Comparison of ENCODE assay signal across 11 cellular contexts in genomic region chr1:234584926-234585325, GRCh38. TPM values are rescaled to one million over a fixed set of nuclear protein-coding genes. Genes with fewer than 3 reads are reported as not detected.
A peak's percentile ranks its signal among the peaks of the same experiment; 100 is the strongest.
DNase-seq lines count a peak whose midpoint lies in the region; ATAC-seq and TF ChIP-seq lines count a peak whose summit lies in the region.
"Had no signal": no experiment of that assay in that cellular context is flagged by ENCODE, and none has a peak within 500 bp of the region (broad histone marks: within the 10 kb centered on the region; RNA-seq: fewer than 3 reads in every experiment).

No MANE protein-coding gene starts in this region.

- peak; percentile 55 to 83 (median 56) for DNase-seq in NCI-H1417 (lab: John Stamatoyannopoulos, UW)
- no peak for DNase-seq in NCI-H1417 treated with DMSO at 0.1 percent for 48 hours (lab: John Stamatoyannopoulos, UW)
- DNase-seq in right cardiac atrium = peak in 2 of 3 donors; percentile 66 to 75
- no peak for DNase-seq in thoracic aorta (ENCODE audit: low spot score)
- DNase-seq in islet precursor cell = no peak
- no peak for DNase-seq in GM20000 (ENCODE audit: low spot score)
- DNase-seq: stimulated activated CD4-positive, alpha-beta T cell treated with anti-CD3 and anti-CD28 coated beads, Interleukin-15, amount 100 ng/mL, for 24 hours; testis had no signal

- intact Hi-C loops in right cardiac atrium (cut with DNase I) = loop anchor here in 2 of 4 donors (5.0 to 10.0 kb wide), 2 partner anchors 43 to 50 kb away; no protein-coding TSS in a partner anchor

- H3K9me3 ChIP-seq in right cardiac atrium (ENCODE audit: control insufficient read depth, low read length) (no peaks in the 10 kb centered on the region), thoracic aorta (no peaks in the 10 kb centered on the region)
- H3K9me3 ChIP-seq: testis had no signal

- WGBS in right cardiac atrium = 43% methylated on average over 4 of the region's 4 CpGs

- no peaks in the 10 kb centered on the region for H3K36me3 ChIP-seq in thoracic aorta

- H3K4me1 ChIP-seq in right cardiac atrium (ENCODE audit: control insufficient read depth, insufficient read depth, low read length) (peaks cover 16% of the 10 kb centered on the region), thoracic aorta (ENCODE audit: control insufficient read depth in 1 of 2, low read depth in 2 of 2) (peaks cover 48 to 74% of the 10 kb centered on the region in 2 donors)

- H3K27me3 ChIP-seq in right cardiac atrium (ENCODE audit: control insufficient read depth, insufficient read depth) = no peaks in the 10 kb centered on the region
- H3K27me3 ChIP-seq in thoracic aorta (replicated peaks; ENCODE audit: insufficient read depth) = no peaks in the 10 kb centered on the region
- H3K27me3 ChIP-seq: testis had no signal

- H3K4me3 ChIP-seq in right cardiac atrium (ENCODE audit: low read length) (no peak overlapping the region), thoracic aorta (no peak overlapping the region)
- H3K4me3 ChIP-seq: testis had no signal

- TF ChIP-seq CTCF in thoracic aorta (IDR thresholded peaks at IDR 0.05) (no peak), GM20000 (IDR thresholded peaks at IDR 0.05; ENCODE audit: extremely low read depth, missing control alignments) (no peak)

- ATAC-seq in SK-N-SH treated with all-trans-retinoic acid at 6 μM for 48 hours (peak; percentile 22; the same call in 2 of the 3 replicates), right cardiac atrium (no peak), thoracic aorta (ENCODE audit: insufficient number of reproducible peaks, low FRiP score, low read depth) (no peak), HG03108 (IDR thresholded peaks at IDR 0.05; ENCODE audit: unreplicated experiment) (no peak)
- ATAC-seq: activated CD4-positive, CD25-positive, alpha-beta regulatory T cell treated with anti-CD3 and anti-CD28 coated beads, Interleukin-2, amount 50 U/mL, for 24 hours had no signal

- H3K27ac ChIP-seq in right cardiac atrium (ENCODE audit: low read length) (peak overlapping the region; percentile 57), thoracic aorta (peak overlapping the region; percentile 80 to 85)

TF ChIP-seq in SK-N-SH treated with all-trans-retinoic acid at 6 μM for 48 hours, 23 proteins besides CTCF, POLR2A, EP300 and RAD21:
- TF ChIP-seq, protein P1, sequence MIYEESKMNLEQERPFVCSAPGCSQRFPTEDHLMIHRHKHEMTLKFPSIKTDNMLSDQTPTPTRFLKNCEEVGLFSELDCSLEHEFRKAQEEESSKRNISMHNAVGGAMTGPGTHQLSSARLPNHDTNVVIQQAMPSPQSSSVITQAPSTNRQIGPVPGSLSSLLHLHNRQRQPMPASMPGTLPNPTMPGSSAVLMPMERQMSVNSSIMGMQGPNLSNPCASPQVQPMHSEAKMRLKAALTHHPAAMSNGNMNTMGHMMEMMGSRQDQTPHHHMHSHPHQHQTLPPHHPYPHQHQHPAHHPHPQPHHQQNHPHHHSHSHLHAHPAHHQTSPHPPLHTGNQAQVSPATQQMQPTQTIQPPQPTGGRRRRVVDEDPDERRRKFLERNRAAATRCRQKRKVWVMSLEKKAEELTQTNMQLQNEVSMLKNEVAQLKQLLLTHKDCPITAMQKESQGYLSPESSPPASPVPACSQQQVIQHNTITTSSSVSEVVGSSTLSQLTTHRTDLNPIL (CRISPR knock-in tag; IDR thresholded peaks at IDR 0.05; ENCODE audit: low read depth) = no peak
- no peak for TF ChIP-seq GLIS3 (CRISPR knock-in tag; IDR thresholded peaks at IDR 0.05)

RNA-seq across cellular contexts. Expression of gene IRF2BP2, which starts 25.1 kb away (rescaled TPM):
- total RNA-seq in right cardiac atrium (100 to 1,000 TPM in 3 of 4 donors, 10 to 100 TPM in 1; 92.3 to 123 (median 108) TPM), thoracic aorta (100 to 1,000 TPM; 114 to 175 TPM)
- 69.3 TPM for polyA plus RNA-seq in right cardiac atrium

Comparison
In these comparisons a context has a peak if more than half of its experiments do, and no peak if none do; other contexts are left out.
1. DNase-seq: peak in NCI-H1417 (3 of 3) and right cardiac atrium (2 of 3); none in NCI-H1417 treated with DMSO at 0.1 percent for 48 hours (single experiment), thoracic aorta (single experiment), islet precursor cell (single experiment) and GM20000 (single experiment).